Comparison of ENCODE assay signal across 1 cellular context in the genomic region with DNA sequence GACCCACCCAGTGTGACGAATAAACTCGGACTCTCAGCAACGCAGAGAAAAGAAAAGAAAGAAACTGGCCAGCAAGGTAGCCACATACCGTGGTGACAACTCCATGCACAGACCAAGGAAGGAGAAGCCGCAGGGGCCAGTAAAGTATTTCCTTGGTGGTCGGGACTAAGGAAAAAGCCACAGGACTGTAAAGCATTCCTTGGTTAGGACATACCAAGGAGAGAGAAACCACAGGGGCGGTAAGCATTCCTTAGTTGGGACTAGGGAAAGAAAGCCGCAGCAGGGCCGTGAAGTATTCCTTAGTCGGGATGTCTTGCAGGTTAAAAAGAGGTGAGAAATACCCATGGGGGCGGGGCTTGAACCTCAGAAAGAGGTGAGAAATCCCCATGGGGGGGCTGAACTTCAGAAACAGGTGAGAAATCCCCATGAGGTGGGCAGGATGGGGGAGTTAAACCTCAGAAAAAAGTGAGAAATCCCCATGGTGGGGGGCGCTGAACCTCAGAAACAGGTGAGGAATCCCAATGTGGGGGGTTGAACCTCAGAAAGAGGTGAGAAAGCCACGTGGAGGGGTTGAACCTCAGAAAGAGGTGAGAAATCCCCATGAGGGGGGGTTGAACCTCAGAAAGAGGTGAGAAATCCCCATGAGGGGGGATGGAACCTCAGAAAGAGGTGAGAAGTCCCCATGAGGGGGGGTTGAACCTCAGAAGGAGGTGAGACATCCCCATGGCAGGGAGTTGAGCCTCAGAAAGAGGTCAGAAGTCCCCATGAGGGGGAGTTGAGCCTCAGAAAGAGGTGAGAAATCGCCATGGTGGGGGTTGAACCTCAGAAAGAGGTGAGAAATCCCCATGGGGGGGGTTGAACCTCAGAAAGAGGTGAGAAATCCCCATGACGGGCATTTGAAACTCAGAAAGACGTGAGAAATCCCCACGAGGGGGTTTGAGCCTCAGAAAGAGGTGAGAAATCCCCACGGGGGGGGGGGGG.
TF ChIP-seq lines count a peak whose summit lies in the region.

No MANE protein-coding gene starts in this region.

TF ChIP-seq in HepG2, 621 proteins besides CTCF, POLR2A, EP300 and RAD21:
- TF ChIP-seq, protein P1, sequence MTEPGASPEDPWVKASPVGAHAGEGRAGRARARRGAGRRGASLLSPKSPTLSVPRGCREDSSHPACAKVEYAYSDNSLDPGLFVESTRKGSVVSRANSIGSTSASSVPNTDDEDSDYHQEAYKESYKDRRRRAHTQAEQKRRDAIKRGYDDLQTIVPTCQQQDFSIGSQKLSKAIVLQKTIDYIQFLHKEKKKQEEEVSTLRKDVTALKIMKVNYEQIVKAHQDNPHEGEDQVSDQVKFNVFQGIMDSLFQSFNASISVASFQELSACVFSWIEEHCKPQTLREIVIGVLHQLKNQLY (CRISPR knock-in tag; IDR thresholded peaks at IDR 0.05): no peak
- TF ChIP-seq SRSF9 (IDR thresholded peaks at IDR 0.05; ENCODE audit: borderline replicate concordance, insufficient read depth, low read depth, low read length, poor library complexity, severe bottlenecking): no peak
- TF ChIP-seq ZNF136 (CRISPR knock-in tag; IDR thresholded peaks at IDR 0.05; ENCODE audit: low read depth): no peak
- TF ChIP-seq, protein P2, sequence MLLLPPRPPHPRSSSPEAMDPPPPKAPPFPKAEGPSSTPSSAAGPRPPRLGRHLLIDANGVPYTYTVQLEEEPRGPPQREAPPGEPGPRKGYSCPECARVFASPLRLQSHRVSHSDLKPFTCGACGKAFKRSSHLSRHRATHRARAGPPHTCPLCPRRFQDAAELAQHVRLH (CRISPR knock-in tag; IDR thresholded peaks at IDR 0.05; ENCODE audit: borderline replicate concordance, low read depth): no peak
- no peak for TF ChIP-seq TBP (CRISPR knock-in tag; IDR thresholded peaks at IDR 0.05)
- TF ChIP-seq TOPORS (CRISPR knock-in tag; IDR thresholded peaks at IDR 0.05): no peak
- no peak for TF ChIP-seq ZNF891 (CRISPR knock-in tag; IDR thresholded peaks at IDR 0.05)
- TF ChIP-seq STAT5B (CRISPR knock-in tag; IDR thresholded peaks at IDR 0.05): no peak
- no peak for TF ChIP-seq ZNF766 (CRISPR knock-in tag; IDR thresholded peaks at IDR 0.05; ENCODE audit: borderline replicate concordance)
- no peak for TF ChIP-seq GTF2F1 (IDR thresholded peaks at IDR 0.05; ENCODE audit: low read length)
- no peak for TF ChIP-seq ATF1 (CRISPR knock-in tag; IDR thresholded peaks at IDR 0.05)
- TF ChIP-seq, protein P3, sequence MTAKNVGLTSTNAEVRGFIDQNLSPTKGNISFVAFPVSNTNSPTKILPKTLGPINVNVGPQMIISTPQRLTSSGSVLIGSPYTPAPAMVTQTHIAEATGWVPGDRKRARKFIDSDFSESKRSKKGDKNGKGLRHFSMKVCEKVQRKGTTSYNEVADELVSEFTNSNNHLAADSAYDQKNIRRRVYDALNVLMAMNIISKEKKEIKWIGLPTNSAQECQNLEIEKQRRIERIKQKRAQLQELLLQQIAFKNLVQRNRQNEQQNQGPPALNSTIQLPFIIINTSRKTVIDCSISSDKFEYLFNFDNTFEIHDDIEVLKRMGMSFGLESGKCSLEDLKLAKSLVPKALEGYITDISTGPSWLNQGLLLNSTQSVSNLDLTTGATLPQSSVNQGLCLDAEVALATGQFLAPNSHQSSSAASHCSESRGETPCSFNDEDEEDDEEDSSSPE (CRISPR knock-in tag; IDR thresholded peaks at IDR 0.05): no peak
- no peak for TF ChIP-seq FIP1L1 (IDR thresholded peaks at IDR 0.05; ENCODE audit: borderline replicate concordance, insufficient read depth, low read depth, low read length)
- TF ChIP-seq REPIN1 (CRISPR knock-in tag; IDR thresholded peaks at IDR 0.05; ENCODE audit: borderline replicate concordance, low read depth): no peak
- TF ChIP-seq, protein P4, sequence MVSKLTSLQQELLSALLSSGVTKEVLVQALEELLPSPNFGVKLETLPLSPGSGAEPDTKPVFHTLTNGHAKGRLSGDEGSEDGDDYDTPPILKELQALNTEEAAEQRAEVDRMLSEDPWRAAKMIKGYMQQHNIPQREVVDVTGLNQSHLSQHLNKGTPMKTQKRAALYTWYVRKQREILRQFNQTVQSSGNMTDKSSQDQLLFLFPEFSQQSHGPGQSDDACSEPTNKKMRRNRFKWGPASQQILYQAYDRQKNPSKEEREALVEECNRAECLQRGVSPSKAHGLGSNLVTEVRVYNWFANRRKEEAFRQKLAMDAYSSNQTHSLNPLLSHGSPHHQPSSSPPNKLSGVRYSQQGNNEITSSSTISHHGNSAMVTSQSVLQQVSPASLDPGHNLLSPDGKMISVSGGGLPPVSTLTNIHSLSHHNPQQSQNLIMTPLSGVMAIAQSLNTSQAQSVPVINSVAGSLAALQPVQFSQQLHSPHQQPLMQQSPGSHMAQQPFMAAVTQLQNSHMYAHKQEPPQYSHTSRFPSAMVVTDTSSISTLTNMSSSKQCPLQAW (CRISPR knock-in tag; IDR thresholded peaks at IDR 0.05): no peak
- TF ChIP-seq TAF15 (IDR thresholded peaks at IDR 0.05; ENCODE audit: low read depth, low read length, poor library complexity, severe bottlenecking): no peak
- no peak for TF ChIP-seq ZNF720 (CRISPR knock-in tag; IDR thresholded peaks at IDR 0.05)
- TF ChIP-seq TBX3 (IDR thresholded peaks at IDR 0.05; ENCODE audit: borderline replicate concordance): no peak
- no peak for TF ChIP-seq MYC (CRISPR knock-in tag; IDR thresholded peaks at IDR 0.05; ENCODE audit: borderline replicate concordance)
